16 cellular contexts compared by ENCODE assay signal in genomic region chr11:57529012-57529411, GRCh38. TPM values are rescaled to one million over a fixed set of nuclear protein-coding genes. Genes with fewer than 3 reads are reported as not detected.
A peak's percentile ranks its signal among the peaks of the same experiment; 100 is the strongest.
DNase-seq lines count a peak whose midpoint lies in the region; ATAC-seq and TF ChIP-seq lines count a peak whose summit lies in the region.
"Had no signal": no experiment of that assay in that cellular context is flagged by ENCODE, and none has a peak within 500 bp of the region (broad histone marks: within the 10 kb centered on the region; RNA-seq: fewer than 3 reads in every experiment).

No MANE protein-coding gene starts in this region.

- no peak for DNase-seq in activated T-cell treated with anti-CD3 and anti-CD28 coated beads, Interleukin-2, amount 50 U/mL, for 24 hours
- no peak for DNase-seq in activated T-cell treated with anti-CD3 and anti-CD28 coated beads, Interleukin-2, amount 50 U/mL, for 1 hour
- DNase-seq in Jurkat, Clone E6-1 (ENCODE audit: low read depth, low spot score) = no peak
- no peak for DNase-seq in neural crest cell (ENCODE audit: low read depth, low spot score)
- no peak for DNase-seq in right cardiac atrium
- no peak for DNase-seq in COLO668 (lab: John Stamatoyannopoulos, UW; ENCODE audit: unreplicated experiment)
- no peak for DNase-seq in NCI-H2029 (lab: John Stamatoyannopoulos, UW)
- DNase-seq: foreskin fibroblast; KG1; NCI-H1436 treated with DMSO at 0.1 percent for 48 hours; NCI-H345; posterior cingulate gyrus; stimulated activated CD4-positive, alpha-beta T cell treated with anti-CD3 and anti-CD28 coated beads, Interleukin-12 subunit alpha, Interleukin-12 subunit beta, amount 100 ng/mL, for 4 hours; stomach had no signal

- H3K36me3 Mint-ChIP-seq in activated T-cell treated with anti-CD3 and anti-CD28 coated beads, Interleukin-2, amount 50 U/mL, for 24 hours (ENCODE audit: low read depth) = peaks cover 62% of the 10 kb centered on the region
- peaks cover 8% of the 10 kb centered on the region for H3K36me3 Mint-ChIP-seq in activated naive CD8-positive, alpha-beta T cell
- peaks cover 9% of the 10 kb centered on the region for H3K36me3 Mint-ChIP-seq in neural crest cell (ENCODE audit: low read depth)

- H3K27me3 Mint-ChIP-seq in activated T-cell treated with anti-CD3 and anti-CD28 coated beads, Interleukin-2, amount 50 U/mL, for 24 hours = no peaks in the 10 kb centered on the region
- no peaks in the 10 kb centered on the region for H3K27me3 Mint-ChIP-seq in activated naive CD8-positive, alpha-beta T cell
- H3K27me3 Mint-ChIP-seq in neural crest cell (ENCODE audit: low read depth) = peaks cover 7% of the 10 kb centered on the region

- H3K9me3 Mint-ChIP-seq in activated T-cell treated with anti-CD3 and anti-CD28 coated beads, Interleukin-2, amount 50 U/mL, for 24 hours = no peaks in the 10 kb centered on the region
- no peaks in the 10 kb centered on the region for H3K9me3 Mint-ChIP-seq in activated naive CD8-positive, alpha-beta T cell (ENCODE audit: low read depth)
- no peaks in the 10 kb centered on the region for H3K9me3 Mint-ChIP-seq in neural crest cell

- H3K27ac ChIP-seq in right cardiac atrium (ENCODE audit: low read length) = no peak overlapping the region

- H3K27ac Mint-ChIP-seq in activated T-cell treated with anti-CD3 and anti-CD28 coated beads, Interleukin-2, amount 50 U/mL, for 24 hours = peak overlapping the region; percentile 54
- no peak overlapping the region for H3K27ac Mint-ChIP-seq in activated naive CD8-positive, alpha-beta T cell
- H3K27ac Mint-ChIP-seq in neural crest cell (ENCODE audit: unreplicated experiment) = no peak overlapping the region

- intact Hi-C loops in right cardiac atrium (cut with DNase I) = loop anchor here (5.0 kb wide), 3 partner anchors 37 to 182 kb away; no protein-coding TSS in a partner anchor

- peaks cover 38% of the 10 kb centered on the region for H3K4me1 Mint-ChIP-seq in activated T-cell treated with anti-CD3 and anti-CD28 coated beads, Interleukin-2, amount 50 U/mL, for 24 hours (ENCODE audit: low read depth)
- H3K4me1 Mint-ChIP-seq in activated naive CD8-positive, alpha-beta T cell (ENCODE audit: low read depth) = peaks cover 36% of the 10 kb centered on the region
- H3K4me1 Mint-ChIP-seq in neural crest cell = peaks cover 23% of the 10 kb centered on the region

- H3K4me3 ChIP-seq in Jurkat, Clone E6-1 (ENCODE audit: low read length) = 0 out of 2 replicates have a peak overlapping the region, but pooled peaks have one; percentile 99
- no peak overlapping the region for H3K4me3 ChIP-seq in right cardiac atrium (ENCODE audit: low read length)

- peak overlapping the region; percentile 85 for H3K4me3 Mint-ChIP-seq in activated T-cell treated with anti-CD3 and anti-CD28 coated beads, Interleukin-2, amount 50 U/mL, for 24 hours
- peak overlapping the region; percentile 52 for H3K4me3 Mint-ChIP-seq in activated naive CD8-positive, alpha-beta T cell
- H3K4me3 Mint-ChIP-seq in neural crest cell = peak overlapping the region; percentile 67

- no peaks in the 10 kb centered on the region for H3K9me3 ChIP-seq in right cardiac atrium (ENCODE audit: control insufficient read depth, low read length)
- H3K9me3 ChIP-seq: stomach had no signal

- no peaks in the 10 kb centered on the region for H3K27me3 ChIP-seq in right cardiac atrium (ENCODE audit: control insufficient read depth, insufficient read depth)
- H3K27me3 ChIP-seq: stomach had no signal

- no peaks in the 10 kb centered on the region for H3K4me1 ChIP-seq in right cardiac atrium (ENCODE audit: control insufficient read depth, insufficient read depth, low read length)

- no peak for ATAC-seq in right cardiac atrium

- no peak for TF ChIP-seq CTCF in neural crest cell (conservative IDR thresholded peaks at IDR 0.05)

RNA-seq across cellular contexts. Expression of gene TIMM10, which starts 1.5 kb away (rescaled TPM):
- polyA plus RNA-seq in Jurkat, Clone E6-1 (2012; ENCODE audit: insufficient read depth, insufficient read length) = 229 TPM
- 103 and 108 TPM in 2 replicates for total RNA-seq in neural crest cell
- total RNA-seq in right cardiac atrium = 10 to 100 TPM; 40.6 to 68.8 (median 50.2) TPM
- polyA plus RNA-seq in right cardiac atrium = 59.2 TPM

RNA-seq across cellular contexts. Expression of gene SMTNL1, which starts 8.4 kb away (rescaled TPM):
- not detected for polyA plus RNA-seq in Jurkat, Clone E6-1 (2012; ENCODE audit: insufficient read depth, insufficient read length)
- total RNA-seq in neural crest cell (not detected in 2 replicates), right cardiac atrium (not detected)
- not detected for polyA plus RNA-seq in right cardiac atrium
- total RNA-seq: SK-MEL-5, stomach had no signal
- polyA plus RNA-seq: stomach had no signal

RNA-seq across cellular contexts. Expression of gene SLC43A1, which starts 13.5 kb away (rescaled TPM):
- polyA plus RNA-seq in Jurkat, Clone E6-1 (2012; ENCODE audit: insufficient read depth, insufficient read length) = 23.7 TPM
- total RNA-seq in neural crest cell (4.5 and 4.7 TPM in 2 replicates), right cardiac atrium (1 to 10 TPM; 3.4 to 10.0 (median 8.8) TPM)
- polyA plus RNA-seq in right cardiac atrium = 8.4 TPM

RNA-seq across cellular contexts. Expression of gene UBE2L6, which starts 38.5 kb away (rescaled TPM):
- polyA plus RNA-seq in Jurkat, Clone E6-1 (2012; ENCODE audit: insufficient read depth, insufficient read length) = 87.5 TPM
- total RNA-seq in neural crest cell (66.0 and 68.7 TPM in 2 replicates), right cardiac atrium (10 to 100 TPM; 22.6 to 28.8 (median 24.6) TPM)
- polyA plus RNA-seq in right cardiac atrium = 19.8 TPM
